In the genomic region with DNA sequence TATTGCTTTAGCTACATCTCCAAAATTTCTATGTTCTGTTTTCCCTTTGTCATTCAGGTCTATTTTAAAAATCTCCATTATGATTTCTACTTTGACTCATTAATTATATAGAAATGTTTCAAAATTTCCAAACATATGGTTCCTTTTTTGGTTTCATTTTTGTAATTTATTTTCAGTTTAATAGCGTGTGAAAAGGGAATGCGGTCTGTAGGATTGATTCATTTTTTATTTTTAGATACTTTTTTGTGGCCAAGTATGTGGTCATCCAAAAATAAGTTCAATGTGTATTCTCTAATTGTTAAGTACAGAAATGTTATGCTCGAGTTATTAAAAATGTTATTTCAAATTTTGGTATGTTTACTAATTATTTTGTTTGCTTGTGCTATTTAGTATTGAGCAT, we compare ENCODE assay signal across 14 cellular contexts.
DNase-seq lines count a peak whose midpoint lies in the region; ATAC-seq and TF ChIP-seq lines count a peak whose summit lies in the region.
"Had no signal": no experiment of that assay in that cellular context is flagged by ENCODE, and none has a peak within 500 bp of the region (broad histone marks: within the 10 kb centered on the region; RNA-seq: fewer than 3 reads in every experiment).

No MANE protein-coding gene starts in this region.

- no peak for TF ChIP-seq CTCF in AG10803 (conservative IDR thresholded peaks at IDR 0.05; ENCODE audit: low read length)

- DNase-seq in AG10803 (ENCODE audit: low read depth) (peak; percentile 68), dedifferentiated amniotic fluid mesenchymal stem cell (ENCODE audit: extremely low spot score) (peak; percentile 36), inferior parietal cortex (ENCODE audit: extremely low spot score) (no peak), OCI-M1 (lab: John Stamatoyannopoulos, UW) (no peak), Ammon's horn (ENCODE audit: low spot score) (no peak)
- DNase-seq: activated CD8-positive, alpha-beta memory T cell treated with anti-CD3 and anti-CD28 coated beads, Interleukin-2, amount 10 ng/mL, durations not matched to agents 7 days and 5 days; amniotic stem cell; endodermal cell; retina; T-helper 9 cell; trophoblast cell had no signal

- ATAC-seq in GM18907 (IDR thresholded peaks at IDR 0.05; ENCODE audit: unreplicated experiment) = peak; percentile 48
- peak; percentile 50 for ATAC-seq in HG03442 (IDR thresholded peaks at IDR 0.05; ENCODE audit: unreplicated experiment)
- ATAC-seq in GM18520 (IDR thresholded peaks at IDR 0.05; ENCODE audit: unreplicated experiment) = no peak
- ATAC-seq: activated CD8-positive, alpha-beta memory T cell treated with anti-CD3 and anti-CD28 coated beads, Interleukin-2, amount 10 ng/mL, durations not matched to agents 7 days and 5 days had no signal

- H3K4me3 ChIP-seq in AG10803 (ENCODE audit: low read length) = no peak overlapping the region

Comparison
In these comparisons a context has a peak if more than half of its experiments do, and no peak if none do; other contexts are left out.
1. DNase-seq: peak in AG10803 (single experiment) and dedifferentiated amniotic fluid mesenchymal stem cell (single experiment); none in inferior parietal cortex (single experiment), OCI-M1 (single experiment) and Ammon's horn (single experiment).